In the genomic region with DNA sequence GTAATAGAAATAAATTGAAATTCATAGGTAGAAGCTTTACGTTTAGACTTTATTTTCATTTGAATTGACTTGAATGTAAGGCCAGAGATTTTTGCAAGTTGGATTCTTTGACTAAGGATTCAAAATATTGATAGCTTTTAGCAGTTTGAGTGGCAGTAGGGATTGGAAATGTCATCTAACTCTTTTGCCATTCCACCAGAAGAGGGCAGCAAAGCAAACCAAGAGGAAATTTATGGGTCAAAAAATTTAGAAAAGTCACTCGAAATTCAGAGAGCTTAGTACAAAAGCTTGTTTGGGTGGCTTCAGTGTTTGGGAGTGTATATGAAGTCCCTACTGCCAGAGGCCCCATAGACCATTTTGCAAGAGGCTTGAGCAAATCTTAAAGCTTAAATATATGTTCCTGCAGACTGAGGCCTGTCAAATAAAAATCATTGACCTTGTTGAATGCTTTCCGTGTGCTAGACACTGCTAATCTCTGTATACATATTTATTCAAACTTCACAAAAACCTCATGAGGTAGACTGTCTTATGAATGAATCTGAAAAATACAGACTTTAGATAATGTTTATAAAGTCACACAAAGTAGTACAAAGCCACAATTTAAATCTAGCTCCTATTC, we compare ENCODE assay signal across 9 cellular contexts. TPM values are rescaled to one million over a fixed set of nuclear protein-coding genes. Genes with fewer than 3 reads are reported as not detected.
DNase-seq lines count a peak whose midpoint lies in the region; ATAC-seq, FAIRE-seq and TF ChIP-seq lines count a peak whose summit lies in the region.
"Had no signal": no experiment of that assay in that cellular context is flagged by ENCODE, and none has a peak within 500 bp of the region (broad histone marks: within the 10 kb centered on the region; RNA-seq: fewer than 3 reads in every experiment).

No MANE protein-coding gene starts in this region.

- CTCF ChIA-PET in BJ (lab: Yijun Ruan, JAX) = interaction anchor here (0.7 to 3.4 kb wide), 35 partner anchors 9 to 288 kb away, joined by 3 to 26 read pairs (median 4); a partner anchor contains a TSS

- no peak overlapping the region for H3K4me3 ChIP-seq in BJ (ENCODE audit: low read depth, low read length)
- H3K4me3 ChIP-seq in kidney (ENCODE audit: low read length in 2 of 2) = no peak overlapping the region
- H3K4me3 ChIP-seq in tibial nerve = no peak overlapping the region
- H3K4me3 ChIP-seq: SJCRH30 had no signal

- H3K36me3 ChIP-seq in BJ (ENCODE audit: control insufficient read depth, insufficient read depth, low read length) (0 out of 2 replicates have a peak, but pooled peaks cover 2% of the 10 kb centered on the region), kidney (ENCODE audit: control insufficient read depth in 1 of 2, insufficient read depth in 2 of 2, low read length in 2 of 2) (no peaks in the 10 kb centered on the region), tibial nerve (peaks cover 0 to 44% (median 0%) of the 10 kb centered on the region in 3 donors)

- DNase-seq in BJ (ENCODE audit: low read depth) (no peak), NCI-H526 treated with DMSO at 0.1 percent for 48 hours (lab: John Stamatoyannopoulos, UW) (peak; percentile 13), astrocyte of the hippocampus (ENCODE audit: low read depth, low spot score) (peak; percentile 61), kidney (no peak), tibial nerve (ENCODE audit: low spot score in 2 of 2) (peak in 1 of 2 donors; percentile 71)

- peaks cover 0 to 3% of the 10 kb centered on the region in 2 donors for H3K4me1 ChIP-seq in kidney (ENCODE audit: control insufficient read depth in 1 of 2, insufficient read depth in 1 of 2, low read depth in 1 of 2, low read length in 2 of 2)
- H3K4me1 ChIP-seq in tibial nerve = peaks cover 0 to 22% (median 0%) of the 10 kb centered on the region in 4 donors
- H3K4me1 ChIP-seq: SJCRH30 had no signal

- H3K27me3 ChIP-seq in BJ (ENCODE audit: control insufficient read depth, insufficient read depth, low read length) (no peaks in the 10 kb centered on the region), tibial nerve (no peaks in the 10 kb centered on the region)
- H3K27me3 ChIP-seq: SJCRH30 had no signal

- no peak for ATAC-seq in GM21529 (IDR thresholded peaks at IDR 0.05; ENCODE audit: unreplicated experiment)
- ATAC-seq in GM21367 (IDR thresholded peaks at IDR 0.05; ENCODE audit: unreplicated experiment) = no peak

- FAIRE-seq in kidney (lab: Jason Lieb, UNC) = no peak

- 32 to 35% methylated on average over 3 of the region's 3 CpGs for WGBS in tibial nerve, 2 donors

- peak; percentile 72 for TF ChIP-seq CTCF in BJ (IDR thresholded peaks at IDR 0.05; ENCODE audit: insufficient read depth, low read depth, low read length)
- peak; percentile 63; the same call in 2 of the 3 replicates for TF ChIP-seq CTCF in GM12872 (IDR thresholded peaks at IDR 0.05; ENCODE audit: insufficient read depth, low read depth, low read length)
- TF ChIP-seq CTCF in kidney (IDR thresholded peaks at IDR 0.05; ENCODE audit: borderline replicate concordance, extremely low read depth, insufficient read depth) = peak; percentile 50
- peak; percentile 65 to 78 (median 68) for TF ChIP-seq CTCF in tibial nerve (IDR thresholded peaks at IDR 0.05)

- no peak for TF ChIP-seq POLR2A in tibial nerve (IDR thresholded peaks at IDR 0.05)

- intact Hi-C loops in kidney (cut with DNase I) = no loop called here

- TF ChIP-seq EP300 in tibial nerve (IDR thresholded peaks at IDR 0.05) = no peak

- no peak overlapping the region for H3K9ac ChIP-seq in kidney (ENCODE audit: low read length in 2 of 2)

- no peaks in the 10 kb centered on the region for H3K9me3 ChIP-seq in kidney (ENCODE audit: control insufficient read depth in 1 of 2, low read length in 2 of 2)
- no peaks in the 10 kb centered on the region for H3K9me3 ChIP-seq in tibial nerve
- H3K9me3 ChIP-seq: SJCRH30 had no signal

- POLR2A ChIA-PET in BJ (lab: Charles Lee) = no interaction called here

- no peak overlapping the region for H3K27ac ChIP-seq in kidney (ENCODE audit: low read depth in 2 of 2, low read length in 2 of 2)
- H3K27ac ChIP-seq in tibial nerve = no peak overlapping the region
- H3K27ac ChIP-seq: SJCRH30 had no signal

RNA-seq across cellular contexts. Expression of a gene that starts 44.6 kb away (rescaled TPM):
- polyA plus RNA-seq in BJ (2011; rRNA removed) = 2.8 and 4.8 TPM in 2 replicates
- 8.7 and 19.0 TPM in 2 replicates for polyA minus RNA-seq in BJ (2011; rRNA and poly(A)+ RNA removed)
- 18.0 TPM for total RNA-seq in kidney
- 7.3 TPM for polyA plus RNA-seq in kidney (ENCODE audit: insufficient read depth, low read depth, low replicate concordance)
- total RNA-seq in tibial nerve = 10 to 100 TPM; 15.6 to 33.9 (median 29.1) TPM

Comparison
In these comparisons a context has a peak if more than half of its experiments do, and no peak if none do; other contexts are left out.
1. DNase-seq: peak in NCI-H526 treated with DMSO at 0.1 percent for 48 hours (single experiment) and astrocyte of the hippocampus (single experiment); none in BJ (single experiment) and kidney (single experiment).
2. Peak in every context shown above with its lines, with median percentiles within 50 percentile points of each other: CTCF ChIP-seq.